24 cellular contexts compared by ENCODE assay signal in the genomic region with DNA sequence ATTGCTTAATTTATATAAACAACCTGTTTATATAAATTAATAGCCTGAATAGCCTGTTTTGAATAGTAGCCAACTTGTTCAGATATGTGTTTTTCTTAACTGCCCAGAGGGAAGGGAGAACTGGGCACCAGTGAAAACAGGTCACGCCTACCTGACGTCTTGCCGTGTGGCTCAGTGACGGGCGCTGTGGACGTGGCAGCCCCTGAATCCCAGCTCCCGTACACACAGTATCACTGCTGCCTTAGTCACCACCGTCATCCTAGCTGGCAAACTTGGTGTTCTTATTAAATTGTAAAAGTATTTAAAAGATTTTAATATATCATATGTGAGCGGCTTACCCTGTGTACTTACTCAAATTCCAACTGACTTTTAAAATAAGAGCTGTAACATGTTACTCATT.
"Had no signal": no experiment of that assay in that cellular context is flagged by ENCODE, and none has a peak within 500 bp of the region (broad histone marks: within the 10 kb centered on the region; RNA-seq: fewer than 3 reads in every experiment).

No MANE protein-coding gene starts in this region.

- H3K36me3 ChIP-seq: SJCRH30 had no signal

- H3K9me3 ChIP-seq: SJCRH30, SK-N-SH had no signal

- H3K27me3 ChIP-seq: SJCRH30 had no signal

- H3K9ac ChIP-seq: SK-N-SH had no signal

- ATAC-seq: activated CD4-positive, alpha-beta T cell treated with anti-CD3 and anti-CD28 coated beads for 36 hours; activated T-helper 17 cell treated with anti-CD3 and anti-CD28 coated beads, Interleukin-2, amount 50 U/mL, for 72 hours; Panc1; Right ventricle myocardium inferior had no signal

- H3K27ac ChIP-seq: SJCRH30, WERI-Rb-1 had no signal

- H3K4me3 ChIP-seq: SJCRH30 had no signal

- DNase-seq: activated CD4-positive, alpha-beta memory T cell treated with anti-CD3 and anti-CD28 coated beads, Interleukin-2, amount 10 ng/mL, durations not matched to agents 7 days and 5 days; activated CD4-positive, alpha-beta T cell treated with anti-CD3 and anti-CD28 coated beads for 36 hours; activated CD4-positive, alpha-beta T cell treated with anti-CD3 and anti-CD28 coated beads, Interleukin-2, amount 50 U/mL, for 1 hour; activated gamma-delta T cell; activated naive CD4-positive, alpha-beta T cell treated with anti-CD3 and anti-CD28 coated beads for 36 hours; activated T-cell treated with anti-CD3 and anti-CD28 coated beads for 4 hours; activated T-cell treated with anti-CD3 and anti-CD28 coated beads, Interleukin-2, amount 50 U/mL, for 48 hours; amygdala; Karpas-422; NCI-H1105 treated with DMSO at 0.1 percent for 48 hours; NCI-H1436 treated with DMSO at 0.1 percent for 48 hours; NCI-H187; NCI-H2081 treated with DMSO at 0.1 percent for 48 hours; NCI-H446; NCI-H524; NCI-H748 treated with DMSO at 0.1 percent for 48 hours; RPMI8226; SJCRH30; SK-N-SH; T-helper 1 cell; WERI-Rb-1 had no signal
